8 cellular contexts compared by ENCODE assay signal in the genomic region with DNA sequence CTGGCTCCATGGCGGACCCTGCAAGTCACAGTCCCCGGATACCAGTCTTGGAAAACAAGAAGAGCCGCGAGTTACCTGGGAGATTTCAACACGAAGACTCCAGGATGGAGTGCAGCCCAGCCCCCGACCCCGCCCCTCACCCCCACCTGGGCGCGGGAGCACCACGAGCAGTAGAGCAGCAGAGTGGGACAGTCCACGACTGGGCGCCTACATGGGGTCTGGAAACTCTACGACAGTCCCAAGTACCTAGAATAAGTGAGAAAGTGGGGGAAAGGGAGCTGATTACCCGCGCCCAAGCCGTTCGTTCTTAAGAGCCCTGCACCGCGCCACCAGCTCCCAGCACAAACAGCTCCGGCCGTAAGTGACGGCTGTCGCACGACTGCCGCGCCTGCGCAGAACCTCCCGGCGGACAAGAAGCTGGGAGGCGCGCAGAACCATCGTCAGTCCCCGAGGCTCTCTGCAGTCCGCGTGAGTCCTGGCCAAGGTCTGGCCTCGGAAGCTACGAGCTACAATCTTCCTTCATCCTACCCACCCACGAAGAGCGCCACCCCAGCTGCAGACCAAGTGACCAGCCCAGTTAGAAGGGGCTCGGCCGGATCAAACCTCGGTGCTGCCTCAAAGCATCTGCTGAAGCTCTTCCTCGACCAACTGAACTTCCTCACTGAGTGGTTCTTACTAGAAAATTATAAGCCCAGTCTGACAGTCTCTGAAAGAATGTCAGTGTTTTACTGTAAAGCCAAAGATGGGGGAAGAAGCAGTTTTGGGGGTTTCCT. TPM values are rescaled to one million over a fixed set of nuclear protein-coding genes. Genes with fewer than 3 reads are reported as not detected.
DNase-seq lines count a peak whose midpoint lies in the region; ATAC-seq and TF ChIP-seq lines count a peak whose summit lies in the region.

A gene (minus strand): TSS at position 359 of the 773 bp plus-strand sequence. CDS start 349 bp downstream, at position 10.

- peaks cover 13% of the 10 kb centered on the region for H3K4me1 ChIP-seq in mononuclear cell (ENCODE audit: insufficient read depth, low read length)

- TF ChIP-seq RAD21 in Ishikawa (IDR thresholded peaks at IDR 0.05; ENCODE audit: low read depth): 0 out of 2 replicates have a peak, but pooled peaks have one; percentile 2

- peak; percentile 83 for DNase-seq in DMS153 (lab: John Stamatoyannopoulos, UW)
- peak; percentile 25 for DNase-seq in OCI-M2 (lab: John Stamatoyannopoulos, UW; ENCODE audit: unreplicated experiment)
- DNase-seq in activated T-cell treated with anti-CD3 and anti-CD28 coated beads for 24 hours (ENCODE audit: low read depth): peak; percentile 86
- peak; percentile 94 for DNase-seq in epithelial cell of esophagus (ENCODE audit: low read depth)
- DNase-seq in stimulated activated CD8-positive, alpha-beta memory T cell treated with anti-CD3 and anti-CD28 coated beads, Interleukin-2, amount 100 ng/mL, for 48 hours (ENCODE audit: low read depth in 2 of 2): peak; percentile 83 to 86

- H3K27me3 ChIP-seq in mononuclear cell (ENCODE audit: insufficient read depth, low read length): no peaks in the 10 kb centered on the region

- ATAC-seq in GM21576 (IDR thresholded peaks at IDR 0.05; ENCODE audit: unreplicated experiment): peak; percentile 88

- TF ChIP-seq EP300 in Ishikawa (IDR thresholded peaks at IDR 0.05; ENCODE audit: borderline replicate concordance): no peak

- TF ChIP-seq CTCF in epithelial cell of esophagus (IDR thresholded peaks at IDR 0.05; ENCODE audit: insufficient read depth, low read depth, low read length, missing control alignments): no peak

- H3K4me3 ChIP-seq in epithelial cell of esophagus (ENCODE audit: low read length): peak within 1 kb of the TSS; percentile 84
- peak within 1 kb of the TSS; percentile 59 for H3K4me3 ChIP-seq in mononuclear cell (ENCODE audit: low read length)

- no peaks in the 10 kb centered on the region for H3K9me3 ChIP-seq in mononuclear cell (ENCODE audit: low read depth, low read length)

TF ChIP-seq in Ishikawa, 13 proteins besides CTCF, POLR2A, EP300 and RAD21:
- TF ChIP-seq TAF1 (IDR thresholded peaks at IDR 0.05; ENCODE audit: low read depth) (peak; percentile 97), TCF12 (IDR thresholded peaks at IDR 0.05; ENCODE audit: low read depth) (peak; percentile 47; the same call in 1 of the 2 replicates), FOXM1 (IDR thresholded peaks at IDR 0.05; ENCODE audit: borderline replicate concordance, low read depth) (no peak), YY1 (IDR thresholded peaks at IDR 0.05; ENCODE audit: low read depth) (0 out of 2 replicates have a peak, but pooled peaks have one; percentile 11), CEBPB (IDR thresholded peaks at IDR 0.05) (no peak; the same call in 1 of the 2 replicates), TEAD4 (IDR thresholded peaks at IDR 0.05) (no peak), CREB1 (IDR thresholded peaks at IDR 0.05; ENCODE audit: low read depth) (peak; percentile 26; the same call in 1 of the 2 replicates), EGR1 (IDR thresholded peaks at IDR 0.05) (no peak), ZBTB7A (IDR thresholded peaks at IDR 0.05; ENCODE audit: low read depth) (no peak), NFIC (IDR thresholded peaks at IDR 0.05) (no peak)
- TF ChIP-seq, protein P1, sequence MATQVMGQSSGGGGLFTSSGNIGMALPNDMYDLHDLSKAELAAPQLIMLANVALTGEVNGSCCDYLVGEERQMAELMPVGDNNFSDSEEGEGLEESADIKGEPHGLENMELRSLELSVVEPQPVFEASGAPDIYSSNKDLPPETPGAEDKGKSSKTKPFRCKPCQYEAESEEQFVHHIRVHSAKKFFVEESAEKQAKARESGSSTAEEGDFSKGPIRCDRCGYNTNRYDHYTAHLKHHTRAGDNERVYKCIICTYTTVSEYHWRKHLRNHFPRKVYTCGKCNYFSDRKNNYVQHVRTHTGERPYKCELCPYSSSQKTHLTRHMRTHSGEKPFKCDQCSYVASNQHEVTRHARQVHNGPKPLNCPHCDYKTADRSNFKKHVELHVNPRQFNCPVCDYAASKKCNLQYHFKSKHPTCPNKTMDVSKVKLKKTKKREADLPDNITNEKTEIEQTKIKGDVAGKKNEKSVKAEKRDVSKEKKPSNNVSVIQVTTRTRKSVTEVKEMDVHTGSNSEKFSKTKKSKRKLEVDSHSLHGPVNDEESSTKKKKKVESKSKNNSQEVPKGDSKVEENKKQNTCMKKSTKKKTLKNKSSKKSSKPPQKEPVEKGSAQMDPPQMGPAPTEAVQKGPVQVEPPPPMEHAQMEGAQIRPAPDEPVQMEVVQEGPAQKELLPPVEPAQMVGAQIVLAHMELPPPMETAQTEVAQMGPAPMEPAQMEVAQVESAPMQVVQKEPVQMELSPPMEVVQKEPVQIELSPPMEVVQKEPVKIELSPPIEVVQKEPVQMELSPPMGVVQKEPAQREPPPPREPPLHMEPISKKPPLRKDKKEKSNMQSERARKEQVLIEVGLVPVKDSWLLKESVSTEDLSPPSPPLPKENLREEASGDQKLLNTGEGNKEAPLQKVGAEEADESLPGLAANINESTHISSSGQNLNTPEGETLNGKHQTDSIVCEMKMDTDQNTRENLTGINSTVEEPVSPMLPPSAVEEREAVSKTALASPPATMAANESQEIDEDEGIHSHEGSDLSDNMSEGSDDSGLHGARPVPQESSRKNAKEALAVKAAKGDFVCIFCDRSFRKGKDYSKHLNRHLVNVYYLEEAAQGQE (IDR thresholded peaks at IDR 0.05; ENCODE audit: low read depth): no peak
- TF ChIP-seq, protein P2, sequence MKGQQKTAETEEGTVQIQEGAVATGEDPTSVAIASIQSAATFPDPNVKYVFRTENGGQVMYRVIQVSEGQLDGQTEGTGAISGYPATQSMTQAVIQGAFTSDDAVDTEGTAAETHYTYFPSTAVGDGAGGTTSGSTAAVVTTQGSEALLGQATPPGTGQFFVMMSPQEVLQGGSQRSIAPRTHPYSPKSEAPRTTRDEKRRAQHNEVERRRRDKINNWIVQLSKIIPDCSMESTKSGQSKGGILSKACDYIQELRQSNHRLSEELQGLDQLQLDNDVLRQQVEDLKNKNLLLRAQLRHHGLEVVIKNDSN (IDR thresholded peaks at IDR 0.05): no peak
- TF ChIP-seq, protein P3, sequence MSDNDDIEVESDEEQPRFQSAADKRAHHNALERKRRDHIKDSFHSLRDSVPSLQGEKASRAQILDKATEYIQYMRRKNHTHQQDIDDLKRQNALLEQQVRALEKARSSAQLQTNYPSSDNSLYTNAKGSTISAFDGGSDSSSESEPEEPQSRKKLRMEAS (IDR thresholded peaks at IDR 0.05): peak; percentile 92

RNA-seq across cellular contexts. Expression of the gene that starts here (rescaled TPM):
- 9.3 TPM for total RNA-seq in mononuclear cell

Comparison
In these comparisons a context has a peak if more than half of its experiments do, and no peak if none do; other contexts are left out.
1. Peak in every context shown above with its lines: DNase-seq, ATAC-seq and H3K4me3 ChIP-seq.
2. DNase-seq: peak in every context shown above with its lines; median percentile 94 in epithelial cell of esophagus; 86 in activated T-cell treated with anti-CD3 and anti-CD28 coated beads for 24 hours; 84 in stimulated activated CD8-positive, alpha-beta memory T cell treated with anti-CD3 and anti-CD28 coated beads, Interleukin-2, amount 100 ng/mL, for 48 hours; 83 in DMS153; 25 in OCI-M2.